Comparison of ENCODE assay signal across 37 cellular contexts in the genomic region with DNA sequence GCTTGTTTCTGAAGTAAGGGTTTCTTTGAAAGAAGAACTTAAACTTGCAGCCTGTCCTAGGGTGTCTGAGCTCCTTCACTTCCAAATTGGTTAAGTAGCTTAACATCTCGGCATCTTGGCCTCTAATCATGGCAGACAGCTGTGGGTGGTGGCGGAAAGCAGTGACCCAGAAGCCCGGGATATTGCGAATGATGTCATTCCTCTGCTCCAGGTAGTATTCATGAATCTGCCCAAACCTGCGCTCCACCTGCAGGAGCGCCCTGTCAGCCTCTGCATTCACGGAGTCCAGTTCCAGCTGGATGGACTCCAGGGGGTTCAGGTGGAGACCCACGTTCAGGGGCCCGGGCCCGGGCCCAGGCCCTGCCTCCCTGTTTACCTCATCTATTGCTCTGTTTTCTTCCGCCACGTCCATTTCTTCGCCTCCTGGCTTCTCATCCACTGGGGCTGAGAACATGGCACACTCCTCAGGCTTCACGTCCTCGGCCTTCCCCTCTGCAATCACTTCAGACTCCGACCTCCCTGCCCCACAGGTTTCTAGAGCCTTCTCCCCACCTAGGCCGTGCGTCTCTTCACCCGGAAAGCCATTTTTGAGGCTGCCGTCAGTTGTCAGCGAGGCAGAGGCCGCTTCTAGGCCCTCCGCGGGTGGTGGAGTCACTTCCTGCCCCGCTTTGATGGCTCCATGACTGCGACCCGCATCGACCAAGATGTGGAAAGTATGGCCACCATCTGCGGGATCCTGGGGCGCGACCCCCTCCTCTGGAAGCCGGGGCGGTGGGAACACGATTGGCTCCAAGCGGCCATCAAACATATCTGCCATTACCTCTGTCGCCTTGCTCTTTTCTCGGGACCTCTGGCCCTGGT. TPM values are rescaled to one million over a fixed set of nuclear protein-coding genes. Genes with fewer than 3 reads are reported as not detected.
"Had no signal": no experiment of that assay in that cellular context is flagged by ENCODE, and none has a peak within 500 bp of the region (broad histone marks: within the 10 kb centered on the region; RNA-seq: fewer than 3 reads in every experiment).

No MANE protein-coding gene starts in this region.

- H3K9me3 ChIP-seq: adrenal gland, ascending aorta, body of pancreas, breast epithelium had no signal

- H3K36me3 ChIP-seq: adrenal gland, ascending aorta, brain microvascular endothelial cell, breast epithelium, cardiac muscle cell had no signal

- H3K4me1 ChIP-seq: adrenal gland, ascending aorta, body of pancreas, breast epithelium had no signal

- H3K4me3 ChIP-seq: adrenal gland, ascending aorta, body of pancreas, breast epithelium, cardiac muscle cell had no signal

- H3K27ac ChIP-seq: adrenal gland, ascending aorta, body of pancreas, brain microvascular endothelial cell, breast epithelium, cardiac muscle cell had no signal

- H3K27me3 ChIP-seq: adrenal gland, ascending aorta, body of pancreas, brain microvascular endothelial cell, breast epithelium, cardiac muscle cell had no signal

- DNase-seq: activated effector memory CD4-positive, alpha-beta T cell treated with anti-CD3 and anti-CD28 coated beads, Interleukin-2, amount 50 U/mL, for 16 hours; activated effector memory CD4-positive, alpha-beta T cell treated with Interleukin-2 at 50 U/mL for 16 hours; activated gamma-delta T cell; activated naive CD4-positive, alpha-beta T cell; activated naive CD4-positive, alpha-beta T cell treated with anti-CD3 and anti-CD28 coated beads for 36 hours; activated naive CD4-positive, alpha-beta T cell treated with anti-CD3 and anti-CD28 coated beads, Interleukin-2, amount 10 ng/mL, durations not matched to agents 7 days and 5 days; activated naive CD4-positive, alpha-beta T cell treated with anti-CD3 and anti-CD28 coated beads, Interleukin-2, amount 50 U/mL, for 16 hours; activated naive CD4-positive, alpha-beta T cell treated with Interleukin-2 at 50 U/mL for 16 hours; activated naive CD8-positive, alpha-beta T cell treated with anti-CD3 and anti-CD28 coated beads for 36 hours; activated naive CD8-positive, alpha-beta T cell treated with anti-CD3 and anti-CD28 coated beads, Interleukin-2, amount 10 ng/mL, durations not matched to agents 7 days and 5 days; activated naive CD8-positive, alpha-beta T cell treated with anti-CD3 and anti-CD28 coated beads, Interleukin-2, amount 50 U/mL, for 24 hours; activated T-cell treated with anti-CD3 and anti-CD28 coated beads, Interleukin-2, amount 50 U/mL, for 1 hour; activated T-cell treated with anti-CD3 and anti-CD28 coated beads, Interleukin-2, amount 50 U/mL, for 24 hours; activated T-cell treated with anti-CD3 and anti-CD28 coated beads, Interleukin-2, amount 50 U/mL, for 4 hours; activated T-cell treated with anti-CD3 and anti-CD28 coated beads, Interleukin-2, amount 50 U/mL, for 48 hours; activated T-cell treated with anti-CD3 and anti-CD28 coated beads, Interleukin-2, amount 50 U/mL, for 72 hours; adrenal gland; amniotic stem cell; amygdala; anterior cingulate cortex; aorta; body of pancreas; brain microvascular endothelial cell; caudate nucleus; central memory CD4-positive, alpha-beta T cell; cerebellar nuclear complex had no signal

- FAIRE-seq: astrocyte, bronchial epithelial cell had no signal

- ATAC-seq: activated naive CD4-positive, alpha-beta T cell treated with anti-CD3 and anti-CD28 coated beads, Interleukin-2, amount 50 U/mL, for 72 hours; activated naive CD8-positive, alpha-beta T cell treated with anti-CD3 and anti-CD28 coated beads, Interleukin-2, amount 50 U/mL, for 24 hours; activated T-cell treated with anti-CD3 and anti-CD28 coated beads, Interleukin-2, amount 50 U/mL, for 4 hours; activated T-cell treated with anti-CD3 and anti-CD28 coated beads, Interleukin-2, amount 50 U/mL, for 72 hours; activated T-helper 17 cell treated with anti-CD3 and anti-CD28 coated beads, Interleukin-2, amount 50 U/mL, for 72 hours; body of pancreas had no signal

RNA-seq across cellular contexts. Expression of a gene that starts 0.6 kb away (rescaled TPM):
- total RNA-seq: activated naive CD4-positive, alpha-beta T cell treated with anti-CD3 and anti-CD28 coated beads for 36 hours; activated naive CD4-positive, alpha-beta T cell treated with anti-CD3 and anti-CD28 coated beads, Interleukin-2, amount 50 U/mL, for 72 hours; activated naive CD8-positive, alpha-beta T cell treated with anti-CD3 and anti-CD28 coated beads for 36 hours; activated naive CD8-positive, alpha-beta T cell treated with anti-CD3 and anti-CD28 coated beads, Interleukin-2, amount 10 ng/mL, durations not matched to agents 7 days and 5 days; activated T-cell treated with anti-CD3 and anti-CD28 coated beads, Interleukin-2, amount 50 U/mL, for 4 hours; activated T-cell treated with anti-CD3 and anti-CD28 coated beads, Interleukin-2, amount 50 U/mL, for 72 hours; activated T-helper 1 cell treated with anti-CD3 and anti-CD28 coated beads, Interleukin-12 subunit alpha, Interleukin-12 subunit beta, Interleukin-2, Interleukin-4 antibody, amounts not matched to agents 30 ng/mL and 10 ng/mL and 1 ng/mL, durations not matched to agents 14 hours and 24 hours and 36 hours; activated T-helper 17 cell treated with anti-CD3 and anti-CD28 coated beads, Interleukin-2, amount 50 U/mL, for 72 hours; activated T-helper 2 cell treated with anti-CD3 and anti-CD28 coated beads, Interferon-gamma antibody, Interleukin-2, Interleukin-4, amounts not matched to agents 10 μg/mL and 5 μg/mL and 100 μg/mL, durations not matched to agents 14 hours and 24 hours and 36 hours; adrenal gland; ascending aorta; astrocyte; body of pancreas; breast epithelium; bronchial epithelial cell; cardiac muscle cell; chondrocyte had no signal
- polyA plus RNA-seq: adipose tissue, adrenal gland, cardiac muscle cell had no signal
